Comparison of ENCODE assay signal across 7 cellular contexts in genomic region chr11:72585762-72586590, GRCh38.
A peak's percentile ranks its signal among the peaks of the same experiment; 100 is the strongest.
DNase-seq lines count a peak whose midpoint lies in the region; ATAC-seq and TF ChIP-seq lines count a peak whose summit lies in the region.

No MANE protein-coding gene starts in this region.

- peaks cover 25% of the 10 kb centered on the region for H3K4me1 Mint-ChIP-seq in activated naive CD4-positive, alpha-beta T cell treated with anti-CD3 and anti-CD28 coated beads for 36 hours (ENCODE audit: low read depth)

- H3K9me3 Mint-ChIP-seq in activated naive CD4-positive, alpha-beta T cell treated with anti-CD3 and anti-CD28 coated beads for 36 hours = no peaks in the 10 kb centered on the region

- H3K27ac Mint-ChIP-seq in activated naive CD4-positive, alpha-beta T cell treated with anti-CD3 and anti-CD28 coated beads for 36 hours = no peak overlapping the region

- intact Hi-C loops in activated naive CD4-positive, alpha-beta T cell treated with anti-CD3 and anti-CD28 coated beads for 36 hours (cut with micrococcal nuclease) = loop anchor here (1.0 to 10.0 kb wide), 5 partner anchors 57 to 229 kb away; partner anchors contain the start of genes ATG16L2 and STARD10
- intact Hi-C loops in posterior vena cava (cut with DNase I) = loop anchor here in 1 of 2 donors (2.0 kb wide), 1 partner anchor 97 kb away; no protein-coding TSS in a partner anchor

- H3K36me3 Mint-ChIP-seq in activated naive CD4-positive, alpha-beta T cell treated with anti-CD3 and anti-CD28 coated beads for 36 hours (ENCODE audit: low read depth) = no peaks in the 10 kb centered on the region

- CTCF ChIA-PET in activated naive CD4-positive, alpha-beta T cell treated with anti-CD3 and anti-CD28 coated beads for 36 hours (lab: Charles Lee) = interaction anchor here (0.6 to 6.9 kb wide), 21 partner anchors 12 to 824 kb away, joined by 3 to 58 read pairs (median 5); no protein-coding TSS in a partner anchor

- H3K27me3 Mint-ChIP-seq in activated naive CD4-positive, alpha-beta T cell treated with anti-CD3 and anti-CD28 coated beads for 36 hours (ENCODE audit: low read depth) = peaks cover 18% of the 10 kb centered on the region

- TF ChIP-seq CTCF in GM12801 (IDR thresholded peaks at IDR 0.05; ENCODE audit: extremely low read depth, insufficient read length) = peak; percentile 64

- in situ Hi-C loops in SK-MEL-5 (cut with HindIII; ENCODE audit: low pct_unique_long_range_greater_than_20kb, low sequenced_read_pairs) = no loop called here

- DNase-seq in M059J (ENCODE audit: low read depth) (peak; percentile 56), SK-MEL-5 (ENCODE audit: low read depth, low spot score) (peak; percentile 72), globus pallidus (ENCODE audit: low spot score) (peak; percentile 45), posterior vena cava (ENCODE audit: low spot score) (peak; percentile 83)
- peak; percentile 82 for DNase-seq in activated naive CD4-positive, alpha-beta T cell treated with anti-CD3 and anti-CD28 coated beads for 36 hours

- H3K4me3 Mint-ChIP-seq in activated naive CD4-positive, alpha-beta T cell treated with anti-CD3 and anti-CD28 coated beads for 36 hours = peak overlapping the region; percentile 75

- no peak for ATAC-seq in GM19397 (IDR thresholded peaks at IDR 0.05; ENCODE audit: unreplicated experiment)
